Comparison of ENCODE assay signal across 8 cellular contexts in the genomic region with DNA sequence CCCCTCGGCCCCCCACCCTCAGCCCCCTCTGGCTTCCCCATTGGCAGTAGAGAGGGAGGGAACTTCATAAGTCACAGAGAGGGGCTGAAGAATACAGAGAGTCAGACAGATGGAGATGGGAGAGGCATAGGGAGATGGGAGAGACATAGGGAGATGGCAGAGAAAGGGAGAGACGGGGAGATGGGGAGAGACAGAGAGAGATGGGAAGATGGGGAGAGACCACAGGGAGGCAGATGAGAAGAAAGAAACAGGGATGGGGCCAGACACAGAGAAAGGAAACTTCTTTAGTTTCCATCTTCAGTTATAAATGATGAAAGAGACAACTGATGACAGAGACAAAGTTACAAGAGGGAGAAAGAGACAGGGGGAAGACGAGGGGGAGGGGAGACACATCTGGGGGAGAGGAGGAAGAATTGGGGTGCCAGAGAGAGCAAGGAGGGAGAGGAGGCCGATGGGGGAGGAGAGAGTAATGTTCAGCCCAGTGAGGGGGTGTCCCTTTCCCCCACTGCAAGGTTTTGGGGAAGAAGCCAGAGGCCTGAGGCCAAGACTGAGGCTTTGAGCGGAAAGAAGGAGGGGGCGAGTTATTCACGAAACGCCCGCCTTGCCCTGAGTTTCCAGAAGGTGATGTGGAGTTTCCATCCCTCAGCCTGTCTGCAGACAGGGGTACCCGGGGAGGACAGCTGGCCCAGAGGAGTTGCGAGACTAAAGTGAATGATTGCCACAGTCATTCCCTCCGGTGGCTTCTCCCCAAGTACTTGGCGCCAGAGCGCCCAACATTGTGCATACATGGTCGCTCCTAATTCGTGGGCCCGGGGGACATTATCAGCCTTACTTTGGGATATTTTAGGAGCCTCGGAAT. TPM values are rescaled to one million over a fixed set of nuclear protein-coding genes. Genes with fewer than 3 reads are reported as not detected.
DNase-seq lines count a peak whose midpoint lies in the region; ATAC-seq lines count a peak whose summit lies in the region.

No MANE protein-coding gene starts in this region.

- peak overlapping the region; percentile 46 for H3K27ac ChIP-seq in subcutaneous abdominal adipose tissue (ENCODE audit: low read depth, low read length)

- H3K27me3 ChIP-seq in subcutaneous abdominal adipose tissue (ENCODE audit: control insufficient read depth in 5 of 5, insufficient read depth in 4 of 5, low read length in 5 of 5), result no peaks in the 10 kb centered on the region

- peak overlapping the region; percentile 79 for H3K4me3 Mint-ChIP-seq in activated naive CD4-positive, alpha-beta T cell treated with anti-CD3 and anti-CD28 coated beads, Interleukin-2, amount 50 U/mL, for 24 hours
- H3K4me3 Mint-ChIP-seq in naive thymus-derived CD8-positive, alpha-beta T cell, result peak overlapping the region; percentile 75 to 93 (median 86)

- H3K36me3 ChIP-seq in subcutaneous abdominal adipose tissue (ENCODE audit: control insufficient read depth in 5 of 5, insufficient read depth in 5 of 5, low read length in 5 of 5), result peaks cover 0 to 32% (median 27%) of the 10 kb centered on the region in 5 donors

- peaks cover 3 to 19% (median 18%) of the 10 kb centered on the region in 5 donors for H3K4me1 ChIP-seq in subcutaneous abdominal adipose tissue (ENCODE audit: control insufficient read depth in 5 of 5, insufficient read depth in 5 of 5, low read length in 5 of 5)

- H3K9me3 ChIP-seq in subcutaneous abdominal adipose tissue (ENCODE audit: control insufficient read depth in 5 of 5, low read length in 5 of 5), result no peaks in the 10 kb centered on the region

- DNase-seq in activated gamma-delta T cell treated with Interleukin-2 at 50 U/mL for 16 hours (peak; percentile 47), activated gamma-delta T cell (lab: John Stamatoyannopoulos, UW) (no peak), NAMALWA (ENCODE audit: low spot score) (peak; percentile 57), occipital lobe (lab: John Stamatoyannopoulos, UW) (no peak)
- DNase-seq in naive thymus-derived CD8-positive, alpha-beta T cell, result peak in 6 of 10 donors; percentile 26 to 81 (median 52)

- ATAC-seq in naive thymus-derived CD8-positive, alpha-beta T cell, result peak; percentile 2 to 31
- no peak for ATAC-seq in GM18519 (IDR thresholded peaks at IDR 0.05; ENCODE audit: low FRiP score, unreplicated experiment)

- H3K4me1 Mint-ChIP-seq in activated naive CD4-positive, alpha-beta T cell treated with anti-CD3 and anti-CD28 coated beads, Interleukin-2, amount 50 U/mL, for 24 hours, result peaks cover 51% of the 10 kb centered on the region
- peaks cover 25 to 67% (median 60%) of the 10 kb centered on the region in 4 donors for H3K4me1 Mint-ChIP-seq in naive thymus-derived CD8-positive, alpha-beta T cell

- H3K4me3 ChIP-seq in subcutaneous abdominal adipose tissue (ENCODE audit: low read depth in 1 of 5, low read length in 5 of 5), result peak overlapping the region in 3 of 5 donors; percentile 71 to 89 (median 77)

- H3K27ac Mint-ChIP-seq in activated naive CD4-positive, alpha-beta T cell treated with anti-CD3 and anti-CD28 coated beads, Interleukin-2, amount 50 U/mL, for 24 hours, result peak overlapping the region; percentile 99
- peak overlapping the region; percentile 95 to 100 (median 98) for H3K27ac Mint-ChIP-seq in naive thymus-derived CD8-positive, alpha-beta T cell

- H3K27me3 Mint-ChIP-seq in activated naive CD4-positive, alpha-beta T cell treated with anti-CD3 and anti-CD28 coated beads, Interleukin-2, amount 50 U/mL, for 24 hours, result no peaks in the 10 kb centered on the region
- H3K27me3 Mint-ChIP-seq in naive thymus-derived CD8-positive, alpha-beta T cell, result no peaks in the 10 kb centered on the region

- H3K9me3 Mint-ChIP-seq in activated naive CD4-positive, alpha-beta T cell treated with anti-CD3 and anti-CD28 coated beads, Interleukin-2, amount 50 U/mL, for 24 hours, result no peaks in the 10 kb centered on the region
- no peaks in the 10 kb centered on the region for H3K9me3 Mint-ChIP-seq in naive thymus-derived CD8-positive, alpha-beta T cell

- POLR2A ChIA-PET in naive thymus-derived CD8-positive, alpha-beta T cell (lab: Charles Lee), result interaction anchor here (0.7 to 8.4 kb wide), 6 partner anchors 9 to 297 kb away, joined by 3 to 101 read pairs (median 11); partner anchors contain the start of gene EIF3G

- peaks cover 9% of the 10 kb centered on the region for H3K36me3 Mint-ChIP-seq in activated naive CD4-positive, alpha-beta T cell treated with anti-CD3 and anti-CD28 coated beads, Interleukin-2, amount 50 U/mL, for 24 hours
- peaks cover 0 to 38% (median 0%) of the 10 kb centered on the region in 3 donors for H3K36me3 Mint-ChIP-seq in naive thymus-derived CD8-positive, alpha-beta T cell

- H3K9ac ChIP-seq in subcutaneous abdominal adipose tissue (ENCODE audit: low read length in 5 of 5), result no peak overlapping the region

RNA-seq across cellular contexts. Expression of gene PPAN, which starts 0.7 kb away (rescaled TPM):
- total RNA-seq in naive thymus-derived CD8-positive, alpha-beta T cell, result 100 to 1,000 TPM; 109 to 122 TPM
- polyA plus RNA-seq in naive thymus-derived CD8-positive, alpha-beta T cell, result 10 to 100 TPM; 15.7 to 42.7 (median 25.8) TPM
- 18.1 TPM for total RNA-seq in occipital lobe

RNA-seq across cellular contexts. Expression of gene ANGPTL6, which starts 3.0 kb away (rescaled TPM):
- total RNA-seq in naive thymus-derived CD8-positive, alpha-beta T cell, result 1 to 10 TPM; 1.3 to 1.8 TPM
- polyA plus RNA-seq in naive thymus-derived CD8-positive, alpha-beta T cell, result under 1 TPM; 0.54 to 0.82 (median 0.65) TPM
- 0.47 TPM for total RNA-seq in occipital lobe

RNA-seq across cellular contexts. Expression of gene P2RY11, which starts 6.0 kb away (rescaled TPM):
- 10 to 100 TPM; 61.4 to 68.0 TPM for total RNA-seq in naive thymus-derived CD8-positive, alpha-beta T cell
- polyA plus RNA-seq in naive thymus-derived CD8-positive, alpha-beta T cell, result 1 to 10 TPM; 2.2 to 4.2 (median 2.9) TPM
- 3.9 TPM for total RNA-seq in occipital lobe

RNA-seq across cellular contexts. Expression of gene EIF3G, which starts 14.2 kb away (rescaled TPM):
- 100 to 1,000 TPM; 363 to 378 TPM for total RNA-seq in naive thymus-derived CD8-positive, alpha-beta T cell
- 100 to 1,000 TPM; 226 to 282 (median 269) TPM for polyA plus RNA-seq in naive thymus-derived CD8-positive, alpha-beta T cell
- 96.1 TPM for total RNA-seq in occipital lobe

RNA-seq across cellular contexts. Expression of gene SHFL, which starts 19.4 kb away (rescaled TPM):
- 100 to 1,000 TPM; 109 to 113 TPM for total RNA-seq in naive thymus-derived CD8-positive, alpha-beta T cell
- 10 to 100 TPM; 32.0 to 51.3 (median 34.6) TPM for polyA plus RNA-seq in naive thymus-derived CD8-positive, alpha-beta T cell
- total RNA-seq in occipital lobe, result 5.0 TPM

Comparison
In these comparisons a context has a peak if more than half of its experiments do, and no peak if none do; other contexts are left out.
1. DNase-seq: peak in activated gamma-delta T cell treated with Interleukin-2 at 50 U/mL for 16 hours (single experiment), NAMALWA (single experiment) and naive thymus-derived CD8-positive, alpha-beta T cell (6 of 10); none in activated gamma-delta T cell (single experiment) and occipital lobe (single experiment).
2. RNA of gene P2RY11, which starts 6.0 kb away (total RNA-seq): 61.4 to 68.0 TPM in naive thymus-derived CD8-positive, alpha-beta T cell; 3.9 TPM in occipital lobe (single experiment); every median in the first group is over 10 times any median in the second.